In genomic region chr2:238564286-238564920, GRCh38 we compare ENCODE assay signal across 20 cellular contexts.
DNase-seq lines count a peak whose midpoint lies in the region; ATAC-seq, FAIRE-seq and TF ChIP-seq lines count a peak whose summit lies in the region.
"Had no signal": no experiment of that assay in that cellular context is flagged by ENCODE, and none has a peak within 500 bp of the region (broad histone marks: within the 10 kb centered on the region; RNA-seq: fewer than 3 reads in every experiment).

No MANE protein-coding gene starts in this region.

- no peaks in the 10 kb centered on the region for H3K4me1 Mint-ChIP-seq in natural killer cell treated with Interleukin-12 subunit alpha and Interleukin-12 subunit beta and Interleukin-15 and Interleukin-18, amount 100 ng/mL, for 72 hours (ENCODE audit: low read depth in 2 of 2)
- H3K4me1 Mint-ChIP-seq in natural killer cell = no peaks in the 10 kb centered on the region
- H3K4me1 Mint-ChIP-seq: CD4-positive, CD25-positive, alpha-beta regulatory T cell; CD8-positive, alpha-beta memory T cell had no signal

- no peak for TF ChIP-seq EP300 in SK-N-SH (IDR thresholded peaks at IDR 0.05; ENCODE audit: borderline replicate concordance in 1 of 2, low read depth in 1 of 2, low read length in 1 of 2)

- H3K36me3 Mint-ChIP-seq in natural killer cell treated with Interleukin-12 subunit alpha and Interleukin-12 subunit beta and Interleukin-15 and Interleukin-18, amount 100 ng/mL, for 72 hours = no peaks in the 10 kb centered on the region
- H3K36me3 Mint-ChIP-seq in natural killer cell = no peaks in the 10 kb centered on the region
- H3K36me3 Mint-ChIP-seq: CD4-positive, CD25-positive, alpha-beta regulatory T cell; CD8-positive, alpha-beta memory T cell had no signal

- H3K9ac ChIP-seq in neuronal stem cell (ENCODE audit: low read depth, low read length, poor library complexity) (peak overlapping the region; percentile 44), SK-N-SH (no peak overlapping the region)

- H3K14ac ChIP-seq in neuronal stem cell (ENCODE audit: low read length) = peak overlapping the region; percentile 8

- H3K27ac ChIP-seq in neuronal stem cell (replicated peaks; ENCODE audit: low read length) = no peak overlapping the region
- no peak overlapping the region for H3K27ac ChIP-seq in SK-N-SH (ENCODE audit: low read depth in 2 of 2, low read length in 1 of 2)

- H4K91ac ChIP-seq in neuronal stem cell (ENCODE audit: low read depth, low read length, poor library complexity) = no peak overlapping the region

- CTCF ChIA-PET in SK-N-SH (lab: Yijun Ruan, JAX) = no interaction called here

- H3K23ac ChIP-seq in neuronal stem cell (ENCODE audit: low read depth, low read length, poor library complexity) = no peak overlapping the region

- TF ChIP-seq CTCF in natural killer cell (IDR thresholded peaks at IDR 0.05) = no peak
- TF ChIP-seq CTCF in SK-N-SH (IDR thresholded peaks at IDR 0.05) = no peak

- H3K9me3 Mint-ChIP-seq in natural killer cell treated with Interleukin-12 subunit alpha and Interleukin-12 subunit beta and Interleukin-15 and Interleukin-18, amount 100 ng/mL, for 72 hours = no peaks in the 10 kb centered on the region
- no peaks in the 10 kb centered on the region for H3K9me3 Mint-ChIP-seq in natural killer cell
- H3K9me3 Mint-ChIP-seq: CD8-positive, alpha-beta memory T cell had no signal

- no peak overlapping the region for H2BK120ac ChIP-seq in neuronal stem cell (ENCODE audit: low read depth, low read length)

- no peaks in the 10 kb centered on the region for H3K27me3 Mint-ChIP-seq in natural killer cell treated with Interleukin-12 subunit alpha and Interleukin-12 subunit beta and Interleukin-15 and Interleukin-18, amount 100 ng/mL, for 72 hours
- peaks cover 6 to 16% of the 10 kb centered on the region in 2 donors for H3K27me3 Mint-ChIP-seq in natural killer cell (ENCODE audit: low read depth in 2 of 2)
- H3K27me3 Mint-ChIP-seq: CD4-positive, CD25-positive, alpha-beta regulatory T cell had no signal

- WGBS in neuronal stem cell (ENCODE audit: extremely low coverage in 2 of 2, insufficient read length in 2 of 2, insufficient replicate concordance in 1 of 2), 2 donors = no CpG with 5 or more reads among the region's 16 CpGs
- 52% methylated on average over 16 of the region's 16 CpGs for WGBS in SK-N-SH (ENCODE audit: low lambda C conversion rate)

- intact Hi-C loops in natural killer cell (cut with micrococcal nuclease) = no loop called here

- H3K4me3 ChIP-seq in neuronal stem cell (ENCODE audit: low read length in 2 of 2) (no peak overlapping the region), SK-N-SH (ENCODE audit: low read depth in 2 of 2, low read length in 1 of 2) (no peak overlapping the region)
- H3K4me3 ChIP-seq: HAP-1 had no signal

- peak overlapping the region; percentile 78 for H3K4ac ChIP-seq in neuronal stem cell (ENCODE audit: low read length)

- peak; percentile 4 for FAIRE-seq in HTR-8/SVneo (lab: Jason Lieb, UNC)
- FAIRE-seq: A204.1, GM19239, H1 had no signal

- no peak overlapping the region for H3K27ac Mint-ChIP-seq in natural killer cell treated with Interleukin-12 subunit alpha and Interleukin-12 subunit beta and Interleukin-15 and Interleukin-18, amount 100 ng/mL, for 72 hours
- H3K27ac Mint-ChIP-seq in natural killer cell = no peak overlapping the region
- H3K27ac Mint-ChIP-seq: CD4-positive, CD25-positive, alpha-beta regulatory T cell; CD8-positive, alpha-beta memory T cell had no signal

- POLR2A ChIA-PET in SK-N-SH (lab: Yijun Ruan, JAX) = no interaction called here

- H3K4me2 ChIP-seq in neuronal stem cell (ENCODE audit: insufficient read depth, low read length, poor library complexity, severe bottlenecking) = no peak overlapping the region
- no peak overlapping the region for H3K4me2 ChIP-seq in SK-N-SH

- H4K20me1 ChIP-seq in SK-N-SH (ENCODE audit: insufficient read depth) = no peaks in the 10 kb centered on the region

- H3K79me1 ChIP-seq in neuronal stem cell (ENCODE audit: low read depth, low read length) = no peaks in the 10 kb centered on the region

- no peak overlapping the region for H3K4me3 Mint-ChIP-seq in natural killer cell treated with Interleukin-12 subunit alpha and Interleukin-12 subunit beta and Interleukin-15 and Interleukin-18, amount 100 ng/mL, for 72 hours
- no peak overlapping the region for H3K4me3 Mint-ChIP-seq in natural killer cell
- H3K4me3 Mint-ChIP-seq: CD4-positive, CD25-positive, alpha-beta regulatory T cell; CD8-positive, alpha-beta memory T cell had no signal

- H3K27me3 ChIP-seq in neuronal stem cell (ENCODE audit: control insufficient read depth in 3 of 3, insufficient read depth in 3 of 3, low read depth in 1 of 3, low read length in 3 of 3) (peaks cover 0 to 12% (median 0%) of the 10 kb centered on the region in 3 experiments), SK-N-SH (ENCODE audit: insufficient read depth) (no peaks in the 10 kb centered on the region)

- H2BK15ac ChIP-seq in neuronal stem cell (ENCODE audit: low read length) = peak overlapping the region; percentile 75

- peaks cover 0 to 5% of the 10 kb centered on the region in 2 donors for H3K4me1 ChIP-seq in neuronal stem cell (ENCODE audit: control insufficient read depth in 2 of 2, insufficient read depth in 1 of 2, low read depth in 1 of 2, low read length in 2 of 2)
- no peaks in the 10 kb centered on the region; a peak in 1 of 4 replicates for H3K4me1 ChIP-seq in SK-N-SH (ENCODE audit: control insufficient read depth in 1 of 2, insufficient read depth in 2 of 2, low read depth in 1 of 2, low read length in 1 of 2)
- H3K4me1 ChIP-seq: BE2C, HAP-1 had no signal

- H4K8ac ChIP-seq in neuronal stem cell (ENCODE audit: low read depth, low read length) = no peak overlapping the region

- DNase-seq in natural killer cell treated with Interleukin-12 subunit alpha and Interleukin-12 subunit beta and Interleukin-15 and Interleukin-18, amount 100 ng/mL, for 72 hours (ENCODE audit: low spot score) = peak; percentile 51
- DNase-seq in natural killer cell (no peak), HTR-8/SVneo (ENCODE audit: insufficient read length, low spot score) (no peak), neuronal stem cell (ENCODE audit: low spot score) (no peak), NK-92 (lab: John Stamatoyannopoulos, UW; ENCODE audit: unreplicated experiment) (no peak), SK-N-SH (no peak)
- DNase-seq: ACHN; BE2C; C1 segment of cervical spinal cord; CD4-positive, CD25-positive, alpha-beta regulatory T cell; CD8-positive, alpha-beta memory T cell; COR-L47; DMS153; DMS79; GDM1 had no signal

- no peaks in the 10 kb centered on the region for H3K79me2 ChIP-seq in SK-N-SH (ENCODE audit: insufficient read depth)

- no peak for TF ChIP-seq RAD21 in SK-N-SH (IDR thresholded peaks at IDR 0.05; ENCODE audit: low read length)

- no peak overlapping the region for H2AFZ ChIP-seq in neuronal stem cell (ENCODE audit: low read length)
- H2AFZ ChIP-seq in SK-N-SH (ENCODE audit: low read depth) = no peak overlapping the region

- H3K9me3 ChIP-seq in neuronal stem cell (replicated peaks in 1 of 2; ENCODE audit: control insufficient read depth in 2 of 2, insufficient read depth in 1 of 2, low read depth in 1 of 2, low read length in 2 of 2) (no peaks in the 10 kb centered on the region), SK-N-SH (no peaks in the 10 kb centered on the region)
- H3K9me3 ChIP-seq: BE2C, HAP-1 had no signal

- H3K18ac ChIP-seq in neuronal stem cell (ENCODE audit: low read length) = peak overlapping the region; percentile 28

- H2BK12ac ChIP-seq in neuronal stem cell (ENCODE audit: low read length) = no peak overlapping the region

- ATAC-seq in natural killer cell treated with Interleukin-12 subunit alpha and Interleukin-12 subunit beta and Interleukin-15 and Interleukin-18, amount 100 ng/mL, for 72 hours = no peak
- ATAC-seq in natural killer cell = no peak
- no peak for ATAC-seq in GM18519 (IDR thresholded peaks at IDR 0.05; ENCODE audit: low FRiP score, unreplicated experiment)

- no peak overlapping the region for H2AK5ac ChIP-seq in neuronal stem cell (ENCODE audit: low read depth, low read length)

- H2BK5ac ChIP-seq in neuronal stem cell (ENCODE audit: low read length) = no peak overlapping the region

- no peaks in the 10 kb centered on the region for H3F3A ChIP-seq in SK-N-SH (replicated peaks; ENCODE audit: insufficient read depth)

- no peaks in the 10 kb centered on the region for H3K9me2 ChIP-seq in SK-N-SH

- H3K36me3 ChIP-seq in neuronal stem cell (replicated peaks in 1 of 2; ENCODE audit: control insufficient read depth in 2 of 2, insufficient read depth in 2 of 2, low read length in 2 of 2) = no peaks in the 10 kb centered on the region
- no peaks in the 10 kb centered on the region for H3K36me3 ChIP-seq in SK-N-SH (replicated peaks in 1 of 2; ENCODE audit: control insufficient read depth in 1 of 2, insufficient read depth in 2 of 2, low read length in 1 of 2)
- H3K36me3 ChIP-seq: BE2C, HAP-1 had no signal

TF ChIP-seq in SK-N-SH, 30 proteins besides CTCF, POLR2A, EP300 and RAD21:
- TF ChIP-seq YY1 (IDR thresholded peaks at IDR 0.05; ENCODE audit: low read depth) (no peak), GATA2 (CRISPR knock-in tag; IDR thresholded peaks at IDR 0.05) (no peak), RFX5 (IDR thresholded peaks at IDR 0.05; ENCODE audit: low read length) (no peak), IRF3 (IDR thresholded peaks at IDR 0.05; ENCODE audit: low read depth, low read length) (no peak), TAF1 (IDR thresholded peaks at IDR 0.05; ENCODE audit: borderline replicate concordance, low read depth, low read length) (no peak), FOXM1 (IDR thresholded peaks at IDR 0.05; ENCODE audit: low read depth) (no peak), NRF1 (IDR thresholded peaks at IDR 0.05; ENCODE audit: low read depth, low read length) (no peak), JUND (IDR thresholded peaks at IDR 0.05) (no peak), MXI1 (IDR thresholded peaks at IDR 0.05; ENCODE audit: low read depth, low read length) (no peak), ELF1 (IDR thresholded peaks at IDR 0.05) (no peak), RXRA (IDR thresholded peaks at IDR 0.05; ENCODE audit: borderline replicate concordance, low read depth) (no peak), NFIC (IDR thresholded peaks at IDR 0.05; ENCODE audit: borderline replicate concordance) (no peak)
